Comparison of ENCODE assay signal across 8 cellular contexts in the genomic region with DNA sequence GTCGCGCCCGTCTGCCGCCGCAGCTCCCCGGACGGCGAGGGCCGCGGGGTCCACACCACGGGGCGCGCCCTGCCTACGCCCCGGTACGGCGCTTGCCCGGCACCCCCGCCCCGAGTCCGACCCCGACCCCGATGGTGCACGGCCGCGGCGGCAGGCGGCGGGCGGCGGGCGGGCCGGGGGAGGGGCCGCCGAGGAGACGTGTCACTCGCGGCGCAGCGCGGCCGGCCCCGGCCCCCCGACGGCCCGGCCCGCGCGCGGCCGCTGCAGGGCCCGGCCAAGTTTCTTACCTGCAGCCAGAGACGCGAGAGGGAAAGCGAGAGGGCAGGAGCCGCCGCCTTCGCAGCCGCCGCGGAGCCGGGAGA. TPM values are rescaled to one million over a fixed set of nuclear protein-coding genes. Genes with fewer than 3 reads are reported as not detected.
DNase-seq lines count a peak whose midpoint lies in the region; ATAC-seq and TF ChIP-seq lines count a peak whose summit lies in the region.

No MANE protein-coding gene starts in this region.

- 0 out of 2 replicates have a peak, but pooled peaks cover 4% of the 10 kb centered on the region for H3F3A ChIP-seq in GM23338 (replicated peaks; ENCODE audit: low read depth)

- peak overlapping the region; percentile 79 for H3K9ac ChIP-seq in ES-I3 (ENCODE audit: low read depth, low read length)
- peak overlapping the region; percentile 98 for H3K9ac ChIP-seq in skeletal muscle satellite cell (ENCODE audit: low read depth, low read length)

- POLR2A ChIA-PET in Panc1 (lab: Charles Lee) = interaction anchor here (0.7 kb wide), 1 partner anchor 34 kb away, joined by 13 read pairs; no protein-coding TSS in a partner anchor

- H3K27ac ChIP-seq in GM23338 (ENCODE audit: low read depth) = no peak overlapping the region
- H3K27ac ChIP-seq in Panc1 (ENCODE audit: low read length) = no peak overlapping the region
- peak overlapping the region; percentile 92 to 99 (median 98) for H3K27ac ChIP-seq in esophagus squamous epithelium

- no peak for TF ChIP-seq POLR2A in esophagus squamous epithelium (IDR thresholded peaks at IDR 0.05)

- H3K27ac Mint-ChIP-seq in GM23338 = no peak overlapping the region

- peaks cover 42% of the 10 kb centered on the region for H3K79me2 ChIP-seq in GM23338 (replicated peaks; ENCODE audit: insufficient read depth)

- H3K9me2 ChIP-seq in GM23338 (ENCODE audit: insufficient read depth) = no peaks in the 10 kb centered on the region

- H3K4me1 Mint-ChIP-seq in GM23338 = peaks cover 32% of the 10 kb centered on the region

- H3K4me2 ChIP-seq in GM23338 (peak overlapping the region; percentile 65; the same call in 1 of the 2 replicates), skeletal muscle satellite cell (ENCODE audit: low read length) (peak overlapping the region; percentile 64)

- no TSS peak for BruUV-seq in Panc1 (replicated peaks; lab: Mats Ljungman, UMichigan)

- 0% methylated on average over 7 of the region's 62 CpGs; no CpG with 5 or more reads in 1 of the 2 donors for WGBS in esophagus squamous epithelium, 2 donors

- CTCF ChIA-PET in Panc1 (lab: Charles Lee) = interaction anchor here (0.6 to 1.1 kb wide), 7 partner anchors 10 to 1617 kb away, joined by 4 to 10 read pairs (median 4); no protein-coding TSS in a partner anchor

- in situ Hi-C loops in Panc1 (cut with HindIII; ENCODE audit: low pct_unique_long_range_greater_than_20kb, low sequenced_read_pairs) = no loop called here

- ATAC-seq in GM23338 (no peak), Panc1 (peak; percentile 24)

- H3K27me3 ChIP-seq in GM23338 (ENCODE audit: insufficient read depth) (no peaks in the 10 kb centered on the region), Panc1 (ENCODE audit: control insufficient read depth, insufficient read depth, low read length) (peaks cover 15% of the 10 kb centered on the region), esophagus squamous epithelium (peaks cover 0 to 14% (median 0%) of the 10 kb centered on the region in 4 donors), skeletal muscle satellite cell (ENCODE audit: control insufficient read depth, insufficient read depth, low read length) (peaks cover 24% of the 10 kb centered on the region)

- intact Hi-C loops in Panc1 (cut with micrococcal nuclease; ENCODE audit: unreplicated experiment) (loop anchor here (5.0 kb wide), 1 partner anchor 216 kb away; no protein-coding TSS in a partner anchor), esophagus squamous epithelium (cut with DNase I) (loop anchor here (5.0 kb wide), 1 partner anchor 216 kb away; no protein-coding TSS in a partner anchor)

- peaks cover 30% of the 10 kb centered on the region for H3K36me3 Mint-ChIP-seq in GM23338 (ENCODE audit: low read depth)

- peaks cover 36% of the 10 kb centered on the region for H4K20me1 ChIP-seq in GM23338 (replicated peaks; ENCODE audit: insufficient read depth)

- H3K4me3 ChIP-seq in GM23338 (peak overlapping the region; percentile 67), Panc1 (ENCODE audit: low read depth in 2 of 2, low read length in 2 of 2) (peak overlapping the region; percentile 54 to 70), esophagus squamous epithelium (peak overlapping the region; percentile 75 to 96 (median 85)), skeletal muscle satellite cell (ENCODE audit: low read length) (peak overlapping the region; percentile 98)

- H3K4me3 Mint-ChIP-seq in GM23338 = peak overlapping the region; percentile 77; the same call in 2 of the 3 replicates

- no peaks in the 10 kb centered on the region for H3K9me3 ChIP-seq in ES-I3 (ENCODE audit: control insufficient read depth, insufficient read depth, low read length)
- H3K9me3 ChIP-seq in Panc1 (ENCODE audit: control insufficient read depth, insufficient read depth, low read depth, low read length) = no peaks in the 10 kb centered on the region
- H3K9me3 ChIP-seq in esophagus squamous epithelium = no peaks in the 10 kb centered on the region
- H3K9me3 ChIP-seq in skeletal muscle satellite cell (replicated peaks; ENCODE audit: low read length) = no peaks in the 10 kb centered on the region

- H2AFZ ChIP-seq in GM23338 = no peak overlapping the region

- H3K36me3 ChIP-seq in ES-I3 (ENCODE audit: insufficient read depth, low read length) (peaks cover 6% of the 10 kb centered on the region; the same call in 1 of the 2 replicates), GM23338 (ENCODE audit: insufficient read depth) (0 out of 2 replicates have a peak, but pooled peaks cover 5% of the 10 kb centered on the region), Panc1 (ENCODE audit: control insufficient read depth, insufficient read depth, low read length) (peaks cover 4% of the 10 kb centered on the region), esophagus squamous epithelium (peaks cover 0 to 26% (median 0%) of the 10 kb centered on the region in 3 donors), skeletal muscle satellite cell (ENCODE audit: insufficient read depth, low read length) (peaks cover 30% of the 10 kb centered on the region)

- peaks cover 4% of the 10 kb centered on the region; the same call in 1 of the 3 replicates for H3K9me3 Mint-ChIP-seq in GM23338

- peaks cover 10% of the 10 kb centered on the region; the same call in 1 of the 2 replicates for H3K4me1 ChIP-seq in ES-I3 (ENCODE audit: insufficient read depth, low read length)
- H3K4me1 ChIP-seq in GM23338 (ENCODE audit: insufficient read depth) = peaks cover 24% of the 10 kb centered on the region
- peaks cover 21% of the 10 kb centered on the region for H3K4me1 ChIP-seq in Panc1 (ENCODE audit: control insufficient read depth, insufficient read depth, low read length)
- H3K4me1 ChIP-seq in esophagus squamous epithelium = peaks cover 11 to 43% (median 15%) of the 10 kb centered on the region in 3 donors
- H3K4me1 ChIP-seq in skeletal muscle satellite cell (ENCODE audit: control insufficient read depth, insufficient read depth, low read length) = peaks cover 27% of the 10 kb centered on the region

- H3K27me3 Mint-ChIP-seq in GM23338 (ENCODE audit: insufficient read depth, low read depth, poor library complexity) = peaks cover 7% of the 10 kb centered on the region

- no peak for TF ChIP-seq CTCF in GM23338 (conservative IDR thresholded peaks at IDR 0.05; ENCODE audit: low read depth in 2 of 2)
- TF ChIP-seq CTCF in Panc1 (IDR thresholded peaks at IDR 0.05) = no peak
- TF ChIP-seq CTCF in esophagus squamous epithelium (IDR thresholded peaks at IDR 0.05) = no peak

- DNase-seq in GM23338 (ENCODE audit: low spot score) (no peak), Panc1 (ENCODE audit: low read depth, low spot score) (no peak), esophagus squamous epithelium (lab: John Stamatoyannopoulos, UW) (no peak), ureter (ENCODE audit: low spot score) (no peak), DMS114 treated with DMSO at 0.1 percent for 48 hours (lab: John Stamatoyannopoulos, UW; ENCODE audit: unreplicated experiment) (no peak), SHP77 treated with DMSO at 0.1 percent for 48 hours (lab: John Stamatoyannopoulos, UW) (no peak)

TF ChIP-seq in GM23338, 12 proteins besides CTCF, POLR2A, EP300 and RAD21:
- TF ChIP-seq ZNF331 (CRISPR knock-in tag; IDR thresholded peaks at IDR 0.05; ENCODE audit: low read depth) (no peak), EZH2 (IDR thresholded peaks at IDR 0.05; ENCODE audit: low read depth, unreplicated experiment) (no peak), CREB1 (CRISPR knock-in tag; IDR thresholded peaks at IDR 0.05; ENCODE audit: low read depth) (no peak), ZNF114 (CRISPR knock-in tag; IDR thresholded peaks at IDR 0.05) (no peak), EZH2phosphoT487 (IDR thresholded peaks at IDR 0.05; ENCODE audit: unreplicated experiment) (no peak), POLR2AphosphoS5 (IDR thresholded peaks at IDR 0.05; ENCODE audit: low read depth) (no peak)
- TF ChIP-seq, protein P1, sequence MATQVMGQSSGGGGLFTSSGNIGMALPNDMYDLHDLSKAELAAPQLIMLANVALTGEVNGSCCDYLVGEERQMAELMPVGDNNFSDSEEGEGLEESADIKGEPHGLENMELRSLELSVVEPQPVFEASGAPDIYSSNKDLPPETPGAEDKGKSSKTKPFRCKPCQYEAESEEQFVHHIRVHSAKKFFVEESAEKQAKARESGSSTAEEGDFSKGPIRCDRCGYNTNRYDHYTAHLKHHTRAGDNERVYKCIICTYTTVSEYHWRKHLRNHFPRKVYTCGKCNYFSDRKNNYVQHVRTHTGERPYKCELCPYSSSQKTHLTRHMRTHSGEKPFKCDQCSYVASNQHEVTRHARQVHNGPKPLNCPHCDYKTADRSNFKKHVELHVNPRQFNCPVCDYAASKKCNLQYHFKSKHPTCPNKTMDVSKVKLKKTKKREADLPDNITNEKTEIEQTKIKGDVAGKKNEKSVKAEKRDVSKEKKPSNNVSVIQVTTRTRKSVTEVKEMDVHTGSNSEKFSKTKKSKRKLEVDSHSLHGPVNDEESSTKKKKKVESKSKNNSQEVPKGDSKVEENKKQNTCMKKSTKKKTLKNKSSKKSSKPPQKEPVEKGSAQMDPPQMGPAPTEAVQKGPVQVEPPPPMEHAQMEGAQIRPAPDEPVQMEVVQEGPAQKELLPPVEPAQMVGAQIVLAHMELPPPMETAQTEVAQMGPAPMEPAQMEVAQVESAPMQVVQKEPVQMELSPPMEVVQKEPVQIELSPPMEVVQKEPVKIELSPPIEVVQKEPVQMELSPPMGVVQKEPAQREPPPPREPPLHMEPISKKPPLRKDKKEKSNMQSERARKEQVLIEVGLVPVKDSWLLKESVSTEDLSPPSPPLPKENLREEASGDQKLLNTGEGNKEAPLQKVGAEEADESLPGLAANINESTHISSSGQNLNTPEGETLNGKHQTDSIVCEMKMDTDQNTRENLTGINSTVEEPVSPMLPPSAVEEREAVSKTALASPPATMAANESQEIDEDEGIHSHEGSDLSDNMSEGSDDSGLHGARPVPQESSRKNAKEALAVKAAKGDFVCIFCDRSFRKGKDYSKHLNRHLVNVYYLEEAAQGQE (IDR thresholded peaks at IDR 0.05; ENCODE audit: unreplicated experiment) = no peak

RNA-seq across cellular contexts. Expression of gene RRBP1, which starts 0.3 kb away (rescaled TPM):
- total RNA-seq in GM23338 (2014; rRNA removed; shearing (Covaris generic)) = 105 and 109 TPM in 2 replicates
- 113 and 125 TPM in 2 replicates for polyA plus RNA-seq in GM23338 (2016; fragmentation: Nextera tagmentation; extraction: Ambion mirVana)
- total RNA-seq in Panc1 (2021; ENCODE audit: unreplicated experiment) (152 TPM), esophagus squamous epithelium (100 to 1,000 TPM in 1 of 4 donors, 10 to 100 TPM in 3; 61.4 to 128 (median 72.7) TPM), ureter (144 TPM)
- polyA plus RNA-seq in Panc1 (2012; ENCODE audit: insufficient read length) = 153 TPM
- total RNA-seq in skeletal muscle satellite cell (2012; rRNA removed) = 94.8 and 108 TPM in 2 replicates

RNA-seq across cellular contexts. Expression of gene BANF2, which starts 18.0 kb away (rescaled TPM):
- not detected in 2 replicates for total RNA-seq in GM23338 (2014; rRNA removed; shearing (Covaris generic))
- polyA plus RNA-seq in GM23338 (2016; fragmentation: Nextera tagmentation; extraction: Ambion mirVana) = not detected in 2 replicates
- total RNA-seq in Panc1 (2021; ENCODE audit: unreplicated experiment) (not detected), esophagus squamous epithelium (not detected), ureter (not detected)
- not detected for polyA plus RNA-seq in Panc1 (2012; ENCODE audit: insufficient read length)
- not detected in 2 replicates for total RNA-seq in skeletal muscle satellite cell (2012; rRNA removed)

Comparison
In these comparisons a context has a peak if more than half of its experiments do, and no peak if none do; other contexts are left out.
1. H3K27ac ChIP-seq: peak in esophagus squamous epithelium (4 of 4); none in GM23338 (single experiment) and Panc1 (single experiment).
2. Peak in every context shown above with its lines, with median percentiles within 50 percentile points of each other: H3K4me3 ChIP-seq.